Comparison of ENCODE assay signal across 8 cellular contexts in the genomic region with DNA sequence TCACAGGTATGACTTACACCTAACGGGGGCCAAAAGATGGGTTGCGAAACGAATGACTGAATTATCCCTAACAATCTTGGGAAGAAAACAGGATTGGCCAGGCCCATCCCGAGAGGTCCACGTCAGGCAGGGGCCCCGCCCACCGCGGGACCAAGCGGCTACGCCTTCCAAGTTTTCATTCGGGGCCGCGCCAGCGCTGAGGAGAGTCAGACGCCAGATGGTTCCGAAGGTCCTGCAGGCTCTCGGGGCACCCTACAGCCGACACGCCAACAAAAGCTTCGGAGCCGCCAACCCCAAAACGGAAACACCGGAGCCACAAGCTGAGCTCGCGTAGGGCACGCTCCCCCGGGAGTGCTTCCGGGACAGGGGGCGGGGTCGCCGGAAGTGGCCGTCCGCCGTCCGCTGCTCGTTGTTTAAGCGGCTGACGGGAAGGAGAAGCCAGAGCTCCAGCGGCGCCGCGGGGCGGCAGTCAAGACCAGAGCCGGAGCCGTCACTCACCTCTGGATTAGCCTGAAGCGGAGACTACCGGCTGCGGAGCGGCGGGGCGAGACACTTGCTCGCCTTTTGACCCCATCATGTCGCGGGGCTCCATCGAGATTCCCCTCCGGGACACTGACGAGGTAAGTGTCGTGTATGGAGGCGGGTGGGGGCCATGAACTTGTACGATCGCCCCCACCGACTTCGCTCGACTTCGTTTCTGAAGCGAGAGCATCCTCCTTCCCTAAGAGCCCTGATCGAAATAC. TPM values are rescaled to one million over a fixed set of nuclear protein-coding genes. Genes with fewer than 3 reads are reported as not detected.
DNase-seq lines count a peak whose midpoint lies in the region; ATAC-seq and TF ChIP-seq lines count a peak whose summit lies in the region.

A gene (plus strand): TSS at position 409 of the 743 bp plus-strand sequence. CDS start 167 bp downstream, at position 576.

- peaks cover 30% of the 10 kb centered on the region for H3K36me3 ChIP-seq in osteoblast (ENCODE audit: insufficient read depth, low read length)
- H3K36me3 ChIP-seq in thoracic aorta = peaks cover 3% of the 10 kb centered on the region

- H3K4me1 ChIP-seq in osteoblast (ENCODE audit: insufficient read depth, low read length) (peaks cover 9% of the 10 kb centered on the region), thoracic aorta (ENCODE audit: control insufficient read depth in 1 of 2, low read depth in 2 of 2) (peaks cover 9 to 10% of the 10 kb centered on the region in 2 donors)

- peaks cover 14% of the 10 kb centered on the region for H4K20me1 ChIP-seq in osteoblast (ENCODE audit: insufficient read depth, low read length)

- peaks cover 4 to 14% of the 10 kb centered on the region in 2 donors for H3K36me3 Mint-ChIP-seq in activated naive CD4-positive, alpha-beta T cell treated with anti-CD3 and anti-CD28 coated beads, Interleukin-2, amount 50 U/mL, for 72 hours

- peak within 1 kb of the TSS; percentile 99 for H3K4me3 ChIP-seq in osteoblast (ENCODE audit: insufficient read depth, low read length)
- peak within 1 kb of the TSS; percentile 89 for H3K4me3 ChIP-seq in thoracic aorta

- H3K27ac Mint-ChIP-seq in activated naive CD4-positive, alpha-beta T cell treated with anti-CD3 and anti-CD28 coated beads, Interleukin-2, amount 50 U/mL, for 72 hours = peak within 1 kb of the TSS; percentile 58 to 95

- peak; percentile 97 for TF ChIP-seq POLR2A in GM10847 (IDR thresholded peaks at IDR 0.05; ENCODE audit: extremely low read depth, insufficient read length)

- H3K4me2 ChIP-seq in osteoblast (ENCODE audit: insufficient read depth, low read length) = peak within 1 kb of the TSS; percentile 96

- no peaks in the 10 kb centered on the region for H3K9me3 ChIP-seq in osteoblast (ENCODE audit: low read depth, low read length)
- no peaks in the 10 kb centered on the region for H3K9me3 ChIP-seq in thoracic aorta

- peak; percentile 90 for ATAC-seq in HG02610 (IDR thresholded peaks at IDR 0.05; ENCODE audit: unreplicated experiment)
- ATAC-seq in activated naive CD4-positive, alpha-beta T cell treated with anti-CD3 and anti-CD28 coated beads, Interleukin-2, amount 50 U/mL, for 72 hours = peak; percentile 95 to 96
- ATAC-seq in thoracic aorta (ENCODE audit: insufficient number of reproducible peaks, low FRiP score, low read depth) = peak; percentile 89

- H3K79me2 ChIP-seq in osteoblast (ENCODE audit: insufficient read depth, low read length) = peaks cover 24% of the 10 kb centered on the region

- TF ChIP-seq CTCF in osteoblast (IDR thresholded peaks at IDR 0.05; ENCODE audit: extremely low read depth, low read depth, low read length) = no peak
- no peak for TF ChIP-seq CTCF in thoracic aorta (IDR thresholded peaks at IDR 0.05)

- no peaks in the 10 kb centered on the region for H3K27me3 ChIP-seq in osteoblast (ENCODE audit: insufficient read depth, low read length)
- no peaks in the 10 kb centered on the region for H3K27me3 ChIP-seq in thoracic aorta (replicated peaks; ENCODE audit: insufficient read depth)

- H2AFZ ChIP-seq in osteoblast (ENCODE audit: low read length) = peak within 1 kb of the TSS; percentile 96

- H3K9me3 Mint-ChIP-seq in activated naive CD4-positive, alpha-beta T cell treated with anti-CD3 and anti-CD28 coated beads, Interleukin-2, amount 50 U/mL, for 72 hours = no peaks in the 10 kb centered on the region

- H3K27ac ChIP-seq in osteoblast (ENCODE audit: low read depth, low read length) (peak within 1 kb of the TSS; percentile 84), thoracic aorta (peak within 1 kb of the TSS; percentile 90 to 92)

- DNase-seq in NCI-H1092 treated with DMSO at 0.1 percent for 48 hours (lab: John Stamatoyannopoulos, UW) (peak; percentile 98), SKM-1 (lab: John Stamatoyannopoulos, UW; ENCODE audit: unreplicated experiment) (peak; percentile 76), glomerular endothelial cell (ENCODE audit: extremely low read depth, low read depth, low spot score) (peak; percentile 62), osteoblast (ENCODE audit: insufficient read length, low spot score, missing footprints) (peak; percentile 92), thoracic aorta (ENCODE audit: low spot score) (peak; percentile 64)
- DNase-seq in activated naive CD4-positive, alpha-beta T cell treated with anti-CD3 and anti-CD28 coated beads, Interleukin-2, amount 50 U/mL, for 72 hours (ENCODE audit: low spot score in 2 of 2) = peak; percentile 93 to 95

RNA-seq across cellular contexts. Expression of the gene that starts here (rescaled TPM):
- total RNA-seq in activated naive CD4-positive, alpha-beta T cell treated with anti-CD3 and anti-CD28 coated beads, Interleukin-2, amount 50 U/mL, for 72 hours = 10 to 100 TPM; 23.9 to 43.6 TPM
- total RNA-seq in glomerular endothelial cell (23.3 and 24.0 TPM in 2 replicates), osteoblast (25.0 and 27.4 TPM in 2 replicates), thoracic aorta (10 to 100 TPM; 15.0 to 20.1 TPM)

Comparison
In these comparisons a context has a peak if more than half of its experiments do, and no peak if none do; other contexts are left out.
1. Peak in every context shown above with its lines: DNase-seq, ATAC-seq, H3K4me3 ChIP-seq and H3K27ac ChIP-seq.